27 cellular contexts compared by ENCODE assay signal in genomic region chr10:77482072-77482471, GRCh38.
"Had no signal": no experiment of that assay in that cellular context is flagged by ENCODE, and none has a peak within 500 bp of the region (broad histone marks: within the 10 kb centered on the region; RNA-seq: fewer than 3 reads in every experiment).

No MANE protein-coding gene starts in this region.

- H3K27ac Mint-ChIP-seq: immature natural killer cell; naive thymus-derived CD4-positive, alpha-beta T cell; nephron; neural progenitor cell; progenitor cell of endocrine pancreas; stimulated activated naive CD8-positive, alpha-beta T cell treated with anti-CD3 and anti-CD28 coated beads, Interleukin-15, amount 100 ng/mL, for 72 hours had no signal

- H3K36me3 Mint-ChIP-seq: immature natural killer cell; naive thymus-derived CD4-positive, alpha-beta T cell; neural progenitor cell had no signal

- H3K9me3 ChIP-seq: suprapubic skin, transverse colon, upper lobe of right lung, uterus had no signal

- H3K27ac ChIP-seq: dorsolateral prefrontal cortex, neural progenitor cell, parathyroid adenoma, suprapubic skin, transverse colon, upper lobe of right lung, uterus had no signal

- DNase-seq: dorsolateral prefrontal cortex; effector CD4-positive, alpha-beta T cell; hypothalamus; immature natural killer cell; islet precursor cell; kidney glomerular epithelial cell; left colon; mesendoderm; midbrain; naive thymus-derived CD4-positive, alpha-beta T cell; nucleus accumbens; stimulated activated CD4-positive, alpha-beta T cell treated with anti-CD3 and anti-CD28 coated beads, Interleukin-12 subunit alpha, Interleukin-12 subunit beta, amount 100 ng/mL, for 4 hours; stimulated activated CD4-positive, alpha-beta T cell treated with anti-CD3 and anti-CD28 coated beads, Interleukin-1b, Interleukin-23, amount 100 ng/mL, for 48 hours; stimulated activated CD4-positive, alpha-beta T cell treated with anti-CD3 and anti-CD28 coated beads, Interleukin-4, amount 100 ng/mL, for 1 hour; stimulated activated CD8-positive, alpha-beta memory T cell treated with anti-CD3 and anti-CD28 coated beads, Interleukin-4, amount 100 ng/mL, for 48 hours; stimulated activated naive CD4-positive, alpha-beta T cell; stimulated activated naive CD8-positive, alpha-beta T cell treated with anti-CD3 and anti-CD28 coated beads, Interleukin-15, amount 100 ng/mL, for 72 hours; transverse colon; upper lobe of right lung; uterus had no signal

- H3K36me3 ChIP-seq: neural progenitor cell, suprapubic skin, transverse colon, upper lobe of right lung, uterus had no signal

- ATAC-seq: left colon; naive thymus-derived CD4-positive, alpha-beta T cell; sciatic nerve; stimulated activated naive CD8-positive, alpha-beta T cell treated with anti-CD3 and anti-CD28 coated beads, Interleukin-15, amount 100 ng/mL, for 72 hours; upper lobe of right lung had no signal

- H3K9me3 Mint-ChIP-seq: immature natural killer cell; naive thymus-derived CD4-positive, alpha-beta T cell; neural progenitor cell; stimulated activated naive CD8-positive, alpha-beta T cell treated with anti-CD3 and anti-CD28 coated beads, Interleukin-15, amount 100 ng/mL, for 72 hours had no signal

- H3K4me3 Mint-ChIP-seq: immature natural killer cell; naive thymus-derived CD4-positive, alpha-beta T cell; nephron; neural progenitor cell; stimulated activated naive CD8-positive, alpha-beta T cell treated with anti-CD3 and anti-CD28 coated beads, Interleukin-15, amount 100 ng/mL, for 72 hours had no signal

- H3K4me1 ChIP-seq: parathyroid adenoma, suprapubic skin, upper lobe of right lung, uterus had no signal

- H3K4me2 ChIP-seq: neural progenitor cell, smooth muscle cell had no signal

- H3K4me1 Mint-ChIP-seq: immature natural killer cell; naive thymus-derived CD4-positive, alpha-beta T cell; stimulated activated naive CD8-positive, alpha-beta T cell treated with anti-CD3 and anti-CD28 coated beads, Interleukin-15, amount 100 ng/mL, for 72 hours had no signal

- H3K27me3 ChIP-seq: dorsolateral prefrontal cortex, neural progenitor cell, transverse colon, upper lobe of right lung, uterus had no signal

- H3K4me3 ChIP-seq: dorsolateral prefrontal cortex, neural progenitor cell, smooth muscle cell, suprapubic skin, transverse colon, upper lobe of right lung, uterus had no signal

- H3K9ac ChIP-seq: neural progenitor cell, parathyroid adenoma had no signal
